In genomic region chr7:123557631-123558505, GRCh38 we compare ENCODE assay signal across 8 cellular contexts. TPM values are rescaled to one million over a fixed set of nuclear protein-coding genes. Genes with fewer than 3 reads are reported as not detected.
DNase-seq lines count a peak whose midpoint lies in the region; ATAC-seq and TF ChIP-seq lines count a peak whose summit lies in the region.

Gene NDUFA5 (minus strand): TSS chr7:123557818. CDS start chr7:123557795, 23 bp downstream.

- H3K79me2 ChIP-seq in SU-DHL-6 (ENCODE audit: insufficient read depth, low read length): peaks cover 13% of the 10 kb centered on the region

- no peaks in the 10 kb centered on the region for H3K27me3 ChIP-seq in SU-DHL-6 (ENCODE audit: low read length)
- no peaks in the 10 kb centered on the region for H3K27me3 ChIP-seq in ovary
- H3K27me3 ChIP-seq in thyroid gland: no peaks in the 10 kb centered on the region

- no peaks in the 10 kb centered on the region for H4K20me1 ChIP-seq in SU-DHL-6 (ENCODE audit: low read depth, low read length)

- WGBS in ovary, 3 donors: 1 to 2% (median 2%) methylated on average over 34 of the region's 34 CpGs
- 6 to 10% methylated on average over 18 to 34 of the region's 34 CpGs for WGBS in thyroid gland, 2 donors

- H3F3A ChIP-seq in SU-DHL-6 (ENCODE audit: insufficient read depth): no peaks in the 10 kb centered on the region

- intact Hi-C loops in Right ventricle myocardium inferior (cut with DNase I): loop anchor here (1.0 to 5.0 kb wide), 2 partner anchors 24 to 79 kb away; partner anchors contain the start of gene IQUB
- intact Hi-C loops in ovary (cut with DNase I): no loop called here
- intact Hi-C loops in thyroid gland (cut with DNase I): no loop called here

- H3K9me3 ChIP-seq in SU-DHL-6 (ENCODE audit: insufficient read depth, low read length) (no peaks in the 10 kb centered on the region), ovary (no peaks in the 10 kb centered on the region), thyroid gland (no peaks in the 10 kb centered on the region)

- H3K4me2 ChIP-seq in SU-DHL-6 (ENCODE audit: low read depth, low read length, poor library complexity, severe bottlenecking): peak within 1 kb of the TSS; percentile 81

- TF ChIP-seq POLR2A in ovary (IDR thresholded peaks at IDR 0.05) (peak; percentile 65), thyroid gland (IDR thresholded peaks at IDR 0.05) (peak; percentile 7 to 91)

- H3K4me1 ChIP-seq in ovary (ENCODE audit: insufficient read depth) (peaks cover 7% of the 10 kb centered on the region), thyroid gland (peaks cover 16 to 22% of the 10 kb centered on the region in 2 donors)

- no peak for TF ChIP-seq CTCF in GM12875 (IDR thresholded peaks at IDR 0.05; ENCODE audit: borderline replicate concordance, insufficient read depth, low read depth, low read length)
- TF ChIP-seq CTCF in SU-DHL-6 (IDR thresholded peaks at IDR 0.05; ENCODE audit: insufficient read depth, low read length, poor library complexity, severe bottlenecking): no peak
- peak in 1 of 3 donors; percentile 20 for TF ChIP-seq CTCF in ovary (IDR thresholded peaks at IDR 0.05)
- no peak for TF ChIP-seq CTCF in thyroid gland (IDR thresholded peaks at IDR 0.05)

- no peaks in the 10 kb centered on the region for H3K36me3 ChIP-seq in SU-DHL-6 (ENCODE audit: low read length)
- no peaks in the 10 kb centered on the region for H3K36me3 ChIP-seq in ovary
- no peaks in the 10 kb centered on the region for H3K36me3 ChIP-seq in thyroid gland

- no peak for TF ChIP-seq EP300 in ovary (IDR thresholded peaks at IDR 0.05)

- H3K9me2 ChIP-seq in SU-DHL-6 (replicated peaks; ENCODE audit: insufficient read depth, low read length): no peaks in the 10 kb centered on the region

- H3K4me3 ChIP-seq in GM12875 (ENCODE audit: low read depth, low read length) (peak within 1 kb of the TSS; percentile 86), SU-DHL-6 (ENCODE audit: insufficient read depth, low read length, poor library complexity, severe bottlenecking) (peak within 1 kb of the TSS; percentile 89), ovary (peak within 1 kb of the TSS; percentile 98), thyroid gland (replicated peaks in 1 of 3) (peak within 1 kb of the TSS; percentile 71 to 96 (median 95))

- peak; percentile 100 for DNase-seq in NCI-H1417 (lab: John Stamatoyannopoulos, UW)
- DNase-seq in activated naive CD8-positive, alpha-beta T cell treated with anti-CD3 and anti-CD28 coated beads, Interleukin-2, amount 50 U/mL, for 16 hours (ENCODE audit: low read depth, low spot score): peak; percentile 94
- DNase-seq in Right ventricle myocardium inferior (ENCODE audit: missing footprints): peak; percentile 95
- DNase-seq in ovary: peak; percentile 96 to 99 (median 98)
- peak; percentile 98 for DNase-seq in thyroid gland

- H2AFZ ChIP-seq in SU-DHL-6 (ENCODE audit: low read depth, low read length, severe bottlenecking): peak within 1 kb of the TSS; percentile 93

- peak; percentile 99 for ATAC-seq in HG02763 (IDR thresholded peaks at IDR 0.05; ENCODE audit: unreplicated experiment)
- peak; percentile 99 for ATAC-seq in Right ventricle myocardium inferior

- H3K9ac ChIP-seq in SU-DHL-6 (ENCODE audit: low read length): peak within 1 kb of the TSS; percentile 77

- H3K27ac ChIP-seq in SU-DHL-6 (ENCODE audit: low read depth, low read length): peak within 1 kb of the TSS; percentile 16; the same call in 1 of the 2 replicates
- H3K27ac ChIP-seq in ovary: peak within 1 kb of the TSS; percentile 54 to 78
- H3K27ac ChIP-seq in thyroid gland: peak within 1 kb of the TSS; percentile 86 to 97 (median 93)

RNA-seq across cellular contexts. Expression of gene NDUFA5, which starts in this region (rescaled TPM):
- total RNA-seq in Right ventricle myocardium inferior: 307 TPM
- 10 to 100 TPM; 43.2 to 83.3 (median 63.2) TPM for total RNA-seq in ovary
- 10 to 100 TPM; 54.0 to 74.5 TPM for polyA plus RNA-seq in ovary
- total RNA-seq in thyroid gland: 100 to 1,000 TPM; 107 to 129 (median 124) TPM

Comparison
In these comparisons a context has a peak if more than half of its experiments do, and no peak if none do; other contexts are left out.
1. Peak in every context shown above with its lines: DNase-seq, ATAC-seq, H3K4me3 ChIP-seq and H3K27ac ChIP-seq.
2. H3K27ac ChIP-seq: peak in every context shown above with its lines; median percentile 93 in thyroid gland; 66 in ovary; 16 in SU-DHL-6.